Comparison of ENCODE assay signal across 8 cellular contexts in genomic region chr1:171794085-171794484, GRCh38. TPM values are rescaled to one million over a fixed set of nuclear protein-coding genes. Genes with fewer than 3 reads are reported as not detected.
A peak's percentile ranks its signal among the peaks of the same experiment; 100 is the strongest.
DNase-seq lines count a peak whose midpoint lies in the region; ATAC-seq and TF ChIP-seq lines count a peak whose summit lies in the region.

No MANE protein-coding gene starts in this region.

- peak; percentile 15 for DNase-seq in amniotic stem cell (lab: John Stamatoyannopoulos, UW)
- DNase-seq in stimulated activated CD4-positive, alpha-beta T cell treated with anti-CD3 and anti-CD28 coated beads, Interleukin-1b, Interleukin-23, amount 100 ng/mL, for 48 hours, result peak; percentile 71
- no peak for DNase-seq in glutamatergic neuron
- no peak for DNase-seq in MM.1S
- DNase-seq in trophoblast cell, result no peak

- H3K9me3 ChIP-seq in MM.1S (replicated peaks; ENCODE audit: insufficient read depth, low read length) (no peaks in the 10 kb centered on the region), trophoblast cell (ENCODE audit: insufficient read depth, low read depth, low read length) (no peaks in the 10 kb centered on the region)

- H3K18ac ChIP-seq in trophoblast cell (ENCODE audit: low read length), result no peak overlapping the region

- no peak overlapping the region for H3K27ac ChIP-seq in MM.1S (ENCODE audit: low read length)
- H3K27ac ChIP-seq in trophoblast cell (ENCODE audit: low read depth, low read length), result no peak overlapping the region

- no peaks in the 10 kb centered on the region for H3K79me1 ChIP-seq in trophoblast cell (ENCODE audit: low read length)

- no peak overlapping the region for H4K12ac ChIP-seq in trophoblast cell (ENCODE audit: low read depth, low read length)

- H3K4me1 Mint-ChIP-seq in glutamatergic neuron (ENCODE audit: low read depth, unreplicated experiment), result no peaks in the 10 kb centered on the region

- H3K4me3 Mint-ChIP-seq in glutamatergic neuron (ENCODE audit: unreplicated experiment), result no peak overlapping the region

- H3F3A ChIP-seq in MM.1S (ENCODE audit: insufficient read depth, low read length), result no peaks in the 10 kb centered on the region

- H3K23ac ChIP-seq in trophoblast cell (ENCODE audit: low read length), result no peak overlapping the region

- peaks cover under 1% of the 10 kb centered on the region for H3K36me3 ChIP-seq in MM.1S (replicated peaks; ENCODE audit: insufficient read depth, low read length)
- peaks cover 20 to 49% of the 10 kb centered on the region in 2 experiments for H3K36me3 ChIP-seq in trophoblast cell (ENCODE audit: control insufficient read depth in 1 of 2, insufficient read depth in 2 of 2, low read length in 2 of 2)

- no peak overlapping the region for H2BK120ac ChIP-seq in trophoblast cell (ENCODE audit: insufficient read depth, low read length, poor library complexity)

- no peaks in the 10 kb centered on the region for H3K9me3 Mint-ChIP-seq in glutamatergic neuron (ENCODE audit: unreplicated experiment)

- H4K20me1 ChIP-seq in MM.1S (ENCODE audit: insufficient read depth, low read length), result no peaks in the 10 kb centered on the region

- H2BK5ac ChIP-seq in trophoblast cell (ENCODE audit: low read depth, low read length, poor library complexity), result no peak overlapping the region

- peaks cover 2% of the 10 kb centered on the region for H3K27me3 Mint-ChIP-seq in glutamatergic neuron (ENCODE audit: unreplicated experiment)

- H3K9ac ChIP-seq in MM.1S (ENCODE audit: low read length) (no peak overlapping the region), trophoblast cell (ENCODE audit: low read length) (no peak overlapping the region)

- H3K36me3 Mint-ChIP-seq in glutamatergic neuron (ENCODE audit: unreplicated experiment), result no peaks in the 10 kb centered on the region

- H3K27ac Mint-ChIP-seq in glutamatergic neuron (ENCODE audit: unreplicated experiment), result no peak overlapping the region

- no peak overlapping the region for H4K8ac ChIP-seq in trophoblast cell (ENCODE audit: low read depth, low read length)

- no peaks in the 10 kb centered on the region for H3K27me3 ChIP-seq in MM.1S (replicated peaks; ENCODE audit: insufficient read depth, low read length)
- no peaks in the 10 kb centered on the region for H3K27me3 ChIP-seq in trophoblast cell (ENCODE audit: insufficient read depth, low read length)

- TF ChIP-seq CTCF in glutamatergic neuron (IDR thresholded peaks at IDR 0.05; ENCODE audit: partially characterized antibody, unreplicated experiment) (no peak), MM.1S (IDR thresholded peaks at IDR 0.05; ENCODE audit: low read length) (no peak)

- H2AK5ac ChIP-seq in trophoblast cell (ENCODE audit: low read length), result no peak overlapping the region

- H3K14ac ChIP-seq in trophoblast cell (ENCODE audit: low read length), result no peak overlapping the region

- H2AFZ ChIP-seq in MM.1S (ENCODE audit: low read length) (no peak overlapping the region), trophoblast cell (ENCODE audit: insufficient read depth, low read length, poor library complexity) (no peak overlapping the region)

- H4K91ac ChIP-seq in trophoblast cell (ENCODE audit: low read depth, low read length), result no peak overlapping the region

- H3K4me3 ChIP-seq in MM.1S (ENCODE audit: low read length), result no peak overlapping the region
- H3K4me3 ChIP-seq in trophoblast cell (ENCODE audit: low read depth, low read length), result no peak overlapping the region

- no peak overlapping the region for H3K4ac ChIP-seq in trophoblast cell (ENCODE audit: low read depth, low read length)

- no peaks in the 10 kb centered on the region for H3K9me2 ChIP-seq in MM.1S (replicated peaks; ENCODE audit: insufficient read depth, low read length)

- H2BK12ac ChIP-seq in trophoblast cell (ENCODE audit: low read length), result no peak overlapping the region

- H3K79me2 ChIP-seq in MM.1S (ENCODE audit: low read length) (no peaks in the 10 kb centered on the region), trophoblast cell (ENCODE audit: control insufficient read depth, insufficient read depth, low read length, poor library complexity) (no peaks in the 10 kb centered on the region)

- H3K4me1 ChIP-seq in MM.1S (ENCODE audit: low read length), result no peaks in the 10 kb centered on the region
- no peaks in the 10 kb centered on the region for H3K4me1 ChIP-seq in trophoblast cell (ENCODE audit: control insufficient read depth in 1 of 2, insufficient read depth in 2 of 2, low read length in 2 of 2)

- H3K4me2 ChIP-seq in MM.1S (ENCODE audit: low read depth, low read length) (no peak overlapping the region), trophoblast cell (ENCODE audit: low read length) (no peak overlapping the region)

- ATAC-seq in GM18870 (IDR thresholded peaks at IDR 0.05; ENCODE audit: unreplicated experiment), result peak; percentile 47
- ATAC-seq in SK-N-SH treated with all-trans-retinoic acid at 6 μM for 48 hours, result peak; percentile 82
- no peak for ATAC-seq in GM21381 (IDR thresholded peaks at IDR 0.05; ENCODE audit: unreplicated experiment)

- WGBS in trophoblast cell (ENCODE audit: extremely low coverage, insufficient coverage, insufficient read length), result no CpG with 5 or more reads among the region's 4 CpGs

TF ChIP-seq in SK-N-SH treated with all-trans-retinoic acid at 6 μM for 48 hours, 23 proteins besides CTCF, POLR2A, EP300 and RAD21:
- TF ChIP-seq ZNF565 (CRISPR knock-in tag; conservative IDR thresholded peaks at IDR 0.05; ENCODE audit: low read depth) (no peak), ZFP3 (CRISPR knock-in tag; IDR thresholded peaks at IDR 0.05) (no peak), PPARA (CRISPR knock-in tag; IDR thresholded peaks at IDR 0.05; ENCODE audit: borderline replicate concordance) (no peak), ZNF70 (CRISPR knock-in tag; IDR thresholded peaks at IDR 0.05) (no peak), PATZ1 (CRISPR knock-in tag; IDR thresholded peaks at IDR 0.05; ENCODE audit: borderline replicate concordance) (no peak), TCF4 (CRISPR knock-in tag; IDR thresholded peaks at IDR 0.05; ENCODE audit: borderline replicate concordance) (no peak), POU6F1 (CRISPR knock-in tag; IDR thresholded peaks at IDR 0.05; ENCODE audit: borderline replicate concordance, low read depth) (no peak), SNAI2 (CRISPR knock-in tag; IDR thresholded peaks at IDR 0.05) (no peak), TOX (CRISPR knock-in tag; IDR thresholded peaks at IDR 0.05; ENCODE audit: borderline replicate concordance) (no peak), ARNTL (CRISPR knock-in tag; IDR thresholded peaks at IDR 0.05; ENCODE audit: borderline replicate concordance, low read depth) (no peak), BACH2 (CRISPR knock-in tag; IDR thresholded peaks at IDR 0.05; ENCODE audit: borderline replicate concordance) (no peak)

RNA-seq across cellular contexts. Expression of gene METTL13, which starts 12.6 kb away (rescaled TPM):
- total RNA-seq in glutamatergic neuron (ENCODE audit: unreplicated experiment), result 21.4 TPM
- polyA plus RNA-seq in trophoblast cell (2013), result 12.7 TPM in 2 replicates

RNA-seq across cellular contexts. Expression of gene DNM3, which starts 47.2 kb away (rescaled TPM):
- 11.4 TPM for total RNA-seq in glutamatergic neuron (ENCODE audit: unreplicated experiment)
- 0.44 and 0.53 TPM in 2 replicates for polyA plus RNA-seq in trophoblast cell (2013)

RNA-seq across cellular contexts. Expression of gene VAMP4, which starts 52.2 kb away (rescaled TPM):
- 8.4 TPM for total RNA-seq in glutamatergic neuron (ENCODE audit: unreplicated experiment)
- 3.7 and 4.1 TPM in 2 replicates for polyA plus RNA-seq in trophoblast cell (2013)

Comparison
In these comparisons a context has a peak if more than half of its experiments do, and no peak if none do; other contexts are left out.
1. DNase-seq: peak in amniotic stem cell (single experiment) and stimulated activated CD4-positive, alpha-beta T cell treated with anti-CD3 and anti-CD28 coated beads, Interleukin-1b, Interleukin-23, amount 100 ng/mL, for 48 hours (single experiment); none in glutamatergic neuron (single experiment), MM.1S (single experiment) and trophoblast cell (0 of 2).